ENCODE assay signal across 1 cellular context in genomic region chr1:206738370-206739366, GRCh38.
TF ChIP-seq lines count a peak whose summit lies in the region.

No MANE protein-coding gene starts in this region.

TF ChIP-seq in IMR-90, 13 proteins besides CTCF, POLR2A, EP300 and RAD21:
- TF ChIP-seq BHLHE40 (IDR thresholded peaks at IDR 0.05; ENCODE audit: low read depth, low read length): no peak
- no peak for TF ChIP-seq MXI1 (IDR thresholded peaks at IDR 0.05; ENCODE audit: borderline replicate concordance, low read depth, low read length)
- TF ChIP-seq MAFK (IDR thresholded peaks at IDR 0.05; ENCODE audit: low read depth, low read length): no peak
- TF ChIP-seq NFE2L2 (IDR thresholded peaks at IDR 0.05; ENCODE audit: low read depth, low read length): no peak
- no peak; the same call in 1 of the 2 replicates for TF ChIP-seq SMC3 (IDR thresholded peaks at IDR 0.05; ENCODE audit: low read depth, low read length)
- TF ChIP-seq ELK1 (IDR thresholded peaks at IDR 0.05; ENCODE audit: borderline replicate concordance, low read depth, low read length): no peak
- TF ChIP-seq RCOR1 (IDR thresholded peaks at IDR 0.05; ENCODE audit: insufficient replicate concordance, low read length): no peak
- no peak for TF ChIP-seq MAZ (IDR thresholded peaks at IDR 0.05; ENCODE audit: borderline replicate concordance, low read depth, low read length)
- no peak for TF ChIP-seq CEBPB (IDR thresholded peaks at IDR 0.05; ENCODE audit: low read depth, low read length)
- TF ChIP-seq CHD1 (IDR thresholded peaks at IDR 0.05; ENCODE audit: low read depth, low read length): no peak
- TF ChIP-seq FOS (IDR thresholded peaks at IDR 0.05; ENCODE audit: low read depth, low read length): no peak
- TF ChIP-seq, protein P1, sequence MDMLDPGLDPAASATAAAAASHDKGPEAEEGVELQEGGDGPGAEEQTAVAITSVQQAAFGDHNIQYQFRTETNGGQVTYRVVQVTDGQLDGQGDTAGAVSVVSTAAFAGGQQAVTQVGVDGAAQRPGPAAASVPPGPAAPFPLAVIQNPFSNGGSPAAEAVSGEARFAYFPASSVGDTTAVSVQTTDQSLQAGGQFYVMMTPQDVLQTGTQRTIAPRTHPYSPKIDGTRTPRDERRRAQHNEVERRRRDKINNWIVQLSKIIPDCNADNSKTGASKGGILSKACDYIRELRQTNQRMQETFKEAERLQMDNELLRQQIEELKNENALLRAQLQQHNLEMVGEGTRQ (IDR thresholded peaks at IDR 0.05; ENCODE audit: low read depth, low read length): no peak
- TF ChIP-seq RFX5 (IDR thresholded peaks at IDR 0.05; ENCODE audit: low read depth, low read length): no peak
TF ChIP-seq in IMR-90: peak in this region for 0.
